7 cellular contexts compared by ENCODE assay signal in the genomic region with DNA sequence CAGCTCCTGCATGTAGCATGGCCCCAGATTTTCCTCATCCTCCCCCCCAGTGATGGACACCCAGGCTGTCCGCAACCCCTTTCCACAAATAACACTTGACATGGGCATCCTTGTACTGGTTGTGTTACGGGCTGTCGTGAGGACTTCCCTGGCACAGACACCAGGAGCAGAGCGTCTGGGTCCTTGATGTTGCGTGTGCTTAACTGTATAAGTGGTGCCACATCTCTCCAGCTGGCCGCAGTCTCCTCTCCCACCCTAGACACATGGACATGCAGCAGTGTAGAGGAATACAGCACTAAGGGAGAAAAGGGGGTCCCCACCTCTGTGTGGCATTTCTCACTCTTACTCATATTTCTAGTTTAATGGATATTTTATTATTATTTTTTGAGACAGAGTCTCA. TPM values are rescaled to one million over a fixed set of nuclear protein-coding genes. Genes with fewer than 3 reads are reported as not detected.
"Had no signal": no experiment of that assay in that cellular context is flagged by ENCODE, and none has a peak within 500 bp of the region (broad histone marks: within the 10 kb centered on the region; RNA-seq: fewer than 3 reads in every experiment).

No MANE protein-coding gene starts in this region.

- H3K27ac ChIP-seq: HL-60 had no signal

- H3K4me3 ChIP-seq: GM23338 had no signal

- DNase-seq: H9, HCEC 1CT, HFFc6, KBM-7 had no signal

RNA-seq across cellular contexts. Expression of gene FBLN2, which starts 56.6 kb away (rescaled TPM):
- total RNA-seq: HepG2 had no signal
- polyA plus RNA-seq: HepG2 had no signal
